21 cellular contexts compared by ENCODE assay signal in genomic region chr15:64000183-64000710, GRCh38. TPM values are rescaled to one million over a fixed set of nuclear protein-coding genes. Genes with fewer than 3 reads are reported as not detected.
DNase-seq lines count a peak whose midpoint lies in the region; ATAC-seq, FAIRE-seq and TF ChIP-seq lines count a peak whose summit lies in the region.
"Had no signal": no experiment of that assay in that cellular context is flagged by ENCODE, and none has a peak within 500 bp of the region (broad histone marks: within the 10 kb centered on the region; RNA-seq: fewer than 3 reads in every experiment).

No MANE protein-coding gene starts in this region.

- H4K20me1 ChIP-seq in MM.1S (ENCODE audit: insufficient read depth, low read length) = no peaks in the 10 kb centered on the region

- no peak for TF ChIP-seq RAD21 in liver (IDR thresholded peaks at IDR 0.05)

- H3F3A ChIP-seq in MM.1S (ENCODE audit: insufficient read depth, low read length) = no peaks in the 10 kb centered on the region

- peaks cover 5 to 63% of the 10 kb centered on the region in 2 donors for H3K4me1 ChIP-seq in right atrium auricular region
- H3K4me1 ChIP-seq in liver (ENCODE audit: control insufficient read depth in 4 of 4, insufficient read depth in 4 of 4, low read length in 3 of 4) = peaks cover 0 to 4% (median 0%) of the 10 kb centered on the region in 4 donors
- no peaks in the 10 kb centered on the region for H3K4me1 ChIP-seq in MM.1S (ENCODE audit: low read length)
- H3K4me1 ChIP-seq: prostate gland, SJSA1 had no signal

- H2AFZ ChIP-seq in MM.1S (ENCODE audit: low read length) = no peak overlapping the region

- in situ Hi-C loops in GM13977 (cut with MboI; ENCODE audit: low pct_unique_long_range_greater_than_20kb, low sequenced_read_pairs, unreplicated experiment) = loop anchor here (25.0 kb wide), 1 partner anchor 88 kb away; no protein-coding TSS in a partner anchor

- WGBS in liver = 67% methylated on average over 2 of the region's 2 CpGs

- no peaks in the 10 kb centered on the region for H3K9me3 ChIP-seq in right atrium auricular region
- H3K9me3 ChIP-seq in liver (ENCODE audit: control insufficient read depth in 4 of 4, low read length in 3 of 4) = no peaks in the 10 kb centered on the region
- H3K9me3 ChIP-seq in MM.1S (replicated peaks; ENCODE audit: insufficient read depth, low read length) = no peaks in the 10 kb centered on the region
- H3K9me3 ChIP-seq: prostate gland, SJSA1 had no signal

- no peak for TF ChIP-seq CTCF in right atrium auricular region (IDR thresholded peaks at IDR 0.05)
- no peak for TF ChIP-seq CTCF in bronchial epithelial cell (IDR thresholded peaks at IDR 0.05; ENCODE audit: insufficient read depth, low read length, severe bottlenecking)
- no peak for TF ChIP-seq CTCF in liver (IDR thresholded peaks at IDR 0.05; ENCODE audit: low read depth, low read length, missing input control)
- no peak for TF ChIP-seq CTCF in GM13977 (IDR thresholded peaks at IDR 0.05; ENCODE audit: extremely low read depth, insufficient read depth, missing control alignments)
- no peak for TF ChIP-seq CTCF in MM.1S (IDR thresholded peaks at IDR 0.05; ENCODE audit: low read length)

- H3K79me2 ChIP-seq in MM.1S (ENCODE audit: low read length) = no peaks in the 10 kb centered on the region

- H3K27me3 ChIP-seq in right atrium auricular region (no peaks in the 10 kb centered on the region), bronchial epithelial cell (ENCODE audit: control insufficient read depth, insufficient read depth, low read length) (peaks cover 14% of the 10 kb centered on the region), liver (ENCODE audit: control insufficient read depth in 4 of 4, insufficient read depth in 4 of 4, low read length in 3 of 4) (no peaks in the 10 kb centered on the region), MM.1S (replicated peaks; ENCODE audit: insufficient read depth, low read length) (no peaks in the 10 kb centered on the region)

- no peak for FAIRE-seq in bronchial epithelial cell (lab: Jason Lieb, UNC)
- FAIRE-seq: H1, HTR-8/SVneo had no signal

- DNase-seq in right atrium auricular region (ENCODE audit: low spot score) (no peak), Right ventricle myocardium inferior (ENCODE audit: missing footprints) (no peak), bronchial epithelial cell (ENCODE audit: low read depth) (peak; percentile 50), GM13977 (ENCODE audit: low spot score) (no peak), MM.1S (no peak), cerebellar nuclear complex (lab: John Stamatoyannopoulos, UW) (no peak), COLO668 (lab: John Stamatoyannopoulos, UW; ENCODE audit: unreplicated experiment) (no peak)
- DNase-seq: activated effector memory CD4-positive, alpha-beta T cell treated with anti-CD3 and anti-CD28 coated beads, Interleukin-2, amount 50 U/mL, for 16 hours; C1 segment of cervical spinal cord; erythroblast; islet precursor cell; NCI-H187; NCI-H526; stimulated activated CD4-positive, alpha-beta T cell treated with anti-CD3 and anti-CD28 coated beads, Interleukin-2, amount 100 ng/mL, for 24 hours had no signal

- H3K27ac ChIP-seq in right atrium auricular region (peak overlapping the region; percentile 80 to 87), liver (ENCODE audit: low read depth in 1 of 2, low read length in 2 of 2) (no peak overlapping the region), MM.1S (ENCODE audit: low read length) (no peak overlapping the region)
- H3K27ac ChIP-seq: KMS-11, prostate gland, SJSA1 had no signal

- intact Hi-C loops in Right ventricle myocardium inferior (cut with DNase I) = no loop called here

- H3K9ac ChIP-seq in liver (ENCODE audit: low read depth in 1 of 2, low read length in 2 of 2) = no peak overlapping the region
- H3K9ac ChIP-seq in MM.1S (ENCODE audit: low read length) = no peak overlapping the region
- H3K9ac ChIP-seq: KMS-11 had no signal

- H3K36me3 ChIP-seq in right atrium auricular region (no peaks in the 10 kb centered on the region), bronchial epithelial cell (ENCODE audit: control insufficient read depth, insufficient read depth, low read length) (no peaks in the 10 kb centered on the region), liver (ENCODE audit: control insufficient read depth in 4 of 4, insufficient read depth in 3 of 4, low read depth in 1 of 4, low read length in 3 of 4) (no peaks in the 10 kb centered on the region), MM.1S (replicated peaks; ENCODE audit: insufficient read depth, low read length) (no peaks in the 10 kb centered on the region)
- H3K36me3 ChIP-seq: prostate gland, SJSA1 had no signal

- H3K4me3 ChIP-seq in right atrium auricular region (no peak overlapping the region), bronchial epithelial cell (ENCODE audit: low read depth, low read length) (no peak overlapping the region), liver (ENCODE audit: low read depth in 1 of 3, low read length in 3 of 3) (no peak overlapping the region), MM.1S (ENCODE audit: low read length) (no peak overlapping the region)
- H3K4me3 ChIP-seq: lung, prostate gland, SJSA1 had no signal

- H3K9me2 ChIP-seq in MM.1S (replicated peaks; ENCODE audit: insufficient read depth, low read length) = no peaks in the 10 kb centered on the region

- no peak for ATAC-seq in Right ventricle myocardium inferior

- no peak overlapping the region for H3K4me2 ChIP-seq in MM.1S (ENCODE audit: low read depth, low read length)
- H3K4me2 ChIP-seq: KMS-11 had no signal

TF ChIP-seq in liver, 16 proteins besides CTCF, POLR2A, EP300 and RAD21:
- no peak for TF ChIP-seq NR2F2 (IDR thresholded peaks at IDR 0.05)
- TF ChIP-seq SP1 (IDR thresholded peaks at IDR 0.05) = peak; percentile 10
- TF ChIP-seq HNF4A (conservative IDR thresholded peaks at IDR 0.05) = peak; percentile 57 to 77

RNA-seq across cellular contexts. Expression of gene DAPK2, which starts 46.0 kb away (rescaled TPM):
- total RNA-seq in right atrium auricular region (10 to 100 TPM; 28.8 to 57.6 TPM), Right ventricle myocardium inferior (47.9 TPM), bronchial epithelial cell (0.53 and 3.3 TPM in 2 replicates), liver (1 to 10 TPM; 1.1 to 3.6 TPM)
- polyA plus RNA-seq in liver = 1 to 10 TPM; 1.0 to 1.1 TPM

Comparison
In these comparisons a context has a peak if more than half of its experiments do, and no peak if none do; other contexts are left out.
1. H3K27ac ChIP-seq: peak in right atrium auricular region (2 of 2); none in liver (0 of 2) and MM.1S (single experiment).